Comparison of ENCODE assay signal across 11 cellular contexts in the genomic region with DNA sequence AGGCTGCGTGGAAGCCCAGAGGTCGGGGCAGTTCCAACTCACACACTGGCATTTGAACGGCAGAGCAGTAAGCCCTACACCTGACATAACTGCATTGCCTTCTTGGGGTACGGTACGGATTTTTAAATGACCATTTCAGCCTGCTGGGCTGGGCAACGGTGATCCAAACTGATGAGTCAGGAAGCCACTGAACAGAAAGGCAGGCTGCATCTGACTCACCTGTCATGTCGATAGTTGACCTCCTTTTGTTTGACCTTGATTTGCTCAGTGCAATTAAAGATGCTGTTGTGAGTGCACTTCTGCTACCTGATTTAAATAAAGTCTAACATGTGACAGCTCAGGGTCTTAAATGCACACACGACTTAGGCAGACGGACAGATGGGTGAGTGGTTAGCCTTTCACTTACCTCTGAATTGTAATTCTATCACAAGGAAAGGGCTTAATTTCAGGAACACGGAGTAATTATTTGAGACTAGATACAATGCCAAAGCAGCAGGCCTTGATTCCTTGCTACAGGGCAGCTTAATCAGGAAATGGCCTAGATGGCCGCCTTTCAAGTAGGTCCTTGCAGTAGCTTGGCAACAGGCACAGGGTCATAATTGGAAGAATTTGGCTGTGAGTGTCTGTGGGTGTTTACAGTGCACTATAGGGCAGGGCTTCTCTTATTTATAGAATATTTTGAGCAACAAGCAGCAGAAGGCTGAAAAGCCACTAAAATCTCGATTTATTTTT. TPM values are rescaled to one million over a fixed set of nuclear protein-coding genes. Genes with fewer than 3 reads are reported as not detected.
DNase-seq lines count a peak whose midpoint lies in the region; ATAC-seq and TF ChIP-seq lines count a peak whose summit lies in the region.
"Had no signal": no experiment of that assay in that cellular context is flagged by ENCODE, and none has a peak within 500 bp of the region (broad histone marks: within the 10 kb centered on the region; RNA-seq: fewer than 3 reads in every experiment).

No MANE protein-coding gene starts in this region.

- POLR2A ChIA-PET in WTC11 (lab: Charles Lee), result no interaction called here

- TF ChIP-seq CTCF in WTC11 (IDR thresholded peaks at IDR 0.05), result no peak
- TF ChIP-seq CTCF in lower lobe of right lung (IDR thresholded peaks at IDR 0.05), result no peak

- H3K27me3 ChIP-seq in lower lobe of right lung (ENCODE audit: low read depth), result no peaks in the 10 kb centered on the region

- H3K4me3 Mint-ChIP-seq in WTC11, result no peak overlapping the region
- H3K4me3 Mint-ChIP-seq: mesothelial cell of epicardium had no signal

- no peaks in the 10 kb centered on the region for H3K27me3 Mint-ChIP-seq in WTC11 (ENCODE audit: low read depth)

- H3K27ac ChIP-seq in lower lobe of right lung, result peak overlapping the region; percentile 7

- H3K9me3 ChIP-seq in lower lobe of right lung, result no peaks in the 10 kb centered on the region

- intact Hi-C loops in lower lobe of right lung (cut with DNase I), result no loop called here

- no peaks in the 10 kb centered on the region for H3K9me3 Mint-ChIP-seq in WTC11
- H3K9me3 Mint-ChIP-seq: activated naive CD4-positive, alpha-beta T cell treated with anti-CD3 and anti-CD28 coated beads, Interleukin-2, amount 50 U/mL, for 72 hours; mesothelial cell of epicardium had no signal

- H3K27ac Mint-ChIP-seq in WTC11, result 0 out of 2 replicates have a peak overlapping the region, but pooled peaks have one; percentile 26
- H3K27ac Mint-ChIP-seq: activated naive CD4-positive, alpha-beta T cell treated with anti-CD3 and anti-CD28 coated beads, Interleukin-2, amount 50 U/mL, for 72 hours; mesothelial cell of epicardium had no signal

- ATAC-seq in WTC11 (no peak), lower lobe of right lung (peak; percentile 79 to 89), HG03378 (IDR thresholded peaks at IDR 0.05; ENCODE audit: unreplicated experiment) (no peak), HG03571 (IDR thresholded peaks at IDR 0.05; ENCODE audit: unreplicated experiment) (no peak)

- H3K36me3 ChIP-seq in lower lobe of right lung, result no peaks in the 10 kb centered on the region

- DNase-seq in DMS79 treated with DMSO at 0.1 percent for 48 hours (lab: John Stamatoyannopoulos, UW) (peak; percentile 98), NCI-H2029 (lab: John Stamatoyannopoulos, UW) (peak; percentile 95), WTC11 (ENCODE audit: low spot score) (no peak), lower lobe of right lung (no peak), EL (no peak)
- DNase-seq in activated T-cell treated with anti-CD3 and anti-CD28 coated beads, Interleukin-2, amount 50 U/mL, for 1 hour, result no peak
- DNase-seq: MM.1S had no signal

- H3K4me1 ChIP-seq in lower lobe of right lung, result peaks cover 61% of the 10 kb centered on the region

- CTCF ChIA-PET in WTC11 (lab: Charles Lee), result no interaction called here

- H3K4me3 ChIP-seq in lower lobe of right lung, result no peak overlapping the region

- H3K36me3 Mint-ChIP-seq in WTC11, result no peaks in the 10 kb centered on the region
- H3K36me3 Mint-ChIP-seq: activated naive CD4-positive, alpha-beta T cell treated with anti-CD3 and anti-CD28 coated beads, Interleukin-2, amount 50 U/mL, for 72 hours; mesothelial cell of epicardium had no signal

- H3K4me1 Mint-ChIP-seq in WTC11, result peaks cover 7% of the 10 kb centered on the region; the same call in 1 of the 2 replicates

TF ChIP-seq in WTC11, 78 proteins besides CTCF, POLR2A, EP300 and RAD21:
- TF ChIP-seq RELA (CRISPR knock-in tag; IDR thresholded peaks at IDR 0.05; ENCODE audit: borderline replicate concordance) (no peak), SMAD4 (CRISPR knock-in tag; IDR thresholded peaks at IDR 0.05) (no peak)

RNA-seq across cellular contexts. Expression of gene BMAL1, which starts 52.2 kb away (rescaled TPM):
- total RNA-seq in WTC11 (2021), result 5.1 to 8.3 TPM (median 8.1 TPM) in 3 replicates
- 25.2 TPM for total RNA-seq in lower lobe of right lung

Comparison
In these comparisons a context has a peak if more than half of its experiments do, and no peak if none do; other contexts are left out.
1. DNase-seq: peak in DMS79 treated with DMSO at 0.1 percent for 48 hours (single experiment) and NCI-H2029 (single experiment); none in WTC11 (single experiment), lower lobe of right lung (single experiment), activated T-cell treated with anti-CD3 and anti-CD28 coated beads, Interleukin-2, amount 50 U/mL, for 1 hour (single experiment) and EL (single experiment).
2. ATAC-seq: peak in lower lobe of right lung (2 of 2); none in WTC11 (single experiment), HG03378 (single experiment) and HG03571 (single experiment).